8 cellular contexts compared by ENCODE assay signal in the genomic region with DNA sequence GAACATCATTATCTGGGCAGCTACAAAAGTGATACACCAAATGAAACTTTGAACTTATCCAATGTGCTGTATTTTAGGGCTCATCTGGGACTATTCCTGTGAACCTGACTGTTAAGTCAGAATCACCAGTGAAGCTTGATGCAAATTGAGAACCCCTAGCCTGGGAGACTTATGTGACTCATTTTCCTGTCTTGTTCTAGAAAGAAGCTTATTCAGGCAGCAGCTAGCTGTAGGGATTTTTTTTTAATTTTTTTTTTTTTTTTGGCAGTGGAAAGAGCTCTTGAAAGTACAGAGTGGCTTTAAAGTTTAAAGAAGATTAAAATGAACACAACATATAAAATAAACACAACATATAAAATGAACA.
DNase-seq lines count a peak whose midpoint lies in the region; ATAC-seq and TF ChIP-seq lines count a peak whose summit lies in the region.

No MANE protein-coding gene starts in this region.

- TF ChIP-seq CTCF in astrocyte of the spinal cord (IDR thresholded peaks at IDR 0.05; ENCODE audit: low read depth, low read length) (no peak), osteocyte (IDR thresholded peaks at IDR 0.05) (no peak)

- H3K36me3 Mint-ChIP-seq in osteocyte (ENCODE audit: unreplicated experiment), result no peaks in the 10 kb centered on the region

- H3K4me3 Mint-ChIP-seq in osteocyte (ENCODE audit: unreplicated experiment), result no peak overlapping the region

- H3K27me3 ChIP-seq in ACC112 (ENCODE audit: insufficient read depth, low read length), result no peaks in the 10 kb centered on the region

- H3K9me3 Mint-ChIP-seq in osteocyte (ENCODE audit: unreplicated experiment), result no peaks in the 10 kb centered on the region

- H3K27ac Mint-ChIP-seq in osteocyte (ENCODE audit: unreplicated experiment), result peak overlapping the region; percentile 83

- H3K27ac ChIP-seq in ACC112 (ENCODE audit: low read depth, low read length), result peak overlapping the region; percentile 77

- peak; percentile 35 for DNase-seq in HPDE6-E6E7 (ENCODE audit: extremely low spot score)
- peak; percentile 86 for DNase-seq in astrocyte of the spinal cord (ENCODE audit: low read depth, low spot score)
- DNase-seq in osteocyte (ENCODE audit: extremely low spot score, unreplicated experiment), result no peak
- no peak for DNase-seq in medulla oblongata (ENCODE audit: extremely low spot score)
- no peak for DNase-seq in NCI-H1436 treated with DMSO at 0.1 percent for 48 hours (lab: John Stamatoyannopoulos, UW)
- DNase-seq in DMS79 (lab: John Stamatoyannopoulos, UW), result no peak

- in situ Hi-C loops in astrocyte of the spinal cord (cut with HindIII; ENCODE audit: low sequenced_read_pairs), result no loop called here

- H2AFZ ChIP-seq in ACC112 (ENCODE audit: low read length, unreplicated experiment), result no peak overlapping the region

- H3K4me3 ChIP-seq in ACC112 (ENCODE audit: low read depth, low read length) (no peak overlapping the region), astrocyte of the spinal cord (ENCODE audit: low read depth, low read length) (no peak overlapping the region)

- no peaks in the 10 kb centered on the region for H3K27me3 Mint-ChIP-seq in osteocyte (ENCODE audit: unreplicated experiment)

- H3K79me2 ChIP-seq in ACC112 (ENCODE audit: control insufficient read depth, insufficient read depth, low read length, unreplicated experiment), result no peaks in the 10 kb centered on the region

- ATAC-seq in GM19043 (IDR thresholded peaks at IDR 0.05; ENCODE audit: low read depth, unreplicated experiment), result peak; percentile 37

- H3K4me1 ChIP-seq in ACC112 (ENCODE audit: control insufficient read depth, insufficient read depth, low read length, unreplicated experiment), result peaks cover 19% of the 10 kb centered on the region

- H3K4me1 Mint-ChIP-seq in osteocyte (ENCODE audit: unreplicated experiment), result peaks cover 41% of the 10 kb centered on the region

- no peaks in the 10 kb centered on the region for H3K36me3 ChIP-seq in ACC112 (ENCODE audit: insufficient read depth, low read length)

Comparison
In these comparisons a context has a peak if more than half of its experiments do, and no peak if none do; other contexts are left out.
1. DNase-seq: peak in HPDE6-E6E7 (single experiment) and astrocyte of the spinal cord (single experiment); none in osteocyte (single experiment), medulla oblongata (single experiment), NCI-H1436 treated with DMSO at 0.1 percent for 48 hours (single experiment) and DMS79 (single experiment).